ENCODE assay signal across 8 cellular contexts in the genomic region with DNA sequence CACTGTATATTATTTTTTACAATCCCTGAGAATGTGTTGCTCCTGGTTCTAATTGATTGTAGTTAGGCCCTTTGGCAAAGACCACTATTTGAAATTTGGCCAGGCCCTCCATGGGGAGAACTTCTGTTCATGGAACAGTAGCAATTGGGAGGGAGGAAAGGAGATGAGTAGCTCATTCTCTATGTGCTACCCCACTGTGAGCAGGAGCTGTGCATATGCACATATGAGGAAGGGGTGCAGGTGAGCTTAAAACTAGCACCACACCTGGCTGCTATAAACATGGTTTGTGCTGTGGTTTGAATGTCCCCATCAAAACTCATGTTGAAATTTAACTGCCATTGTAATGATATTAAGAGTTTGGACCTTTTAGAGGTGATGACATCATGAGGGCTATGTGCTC.
"Had no signal": no experiment of that assay in that cellular context is flagged by ENCODE, and none has a peak within 500 bp of the region (broad histone marks: within the 10 kb centered on the region; RNA-seq: fewer than 3 reads in every experiment).

No MANE protein-coding gene starts in this region.

- H3K4me3 Mint-ChIP-seq: HFFc6 had no signal

- DNase-seq: GM23248, H7, HFFc6, IMR-90 had no signal

- ATAC-seq: HCT116, K562 had no signal

- FAIRE-seq: K562 had no signal

- H3K4me3 ChIP-seq: GM23248, HAP-1, K562 had no signal

- H3K4me1 ChIP-seq: HAP-1 had no signal

- H3K27ac Mint-ChIP-seq: HFFc6 had no signal

- H3K9me3 ChIP-seq: HAP-1 had no signal

- H3K9ac ChIP-seq: GM23248 had no signal

- H3K36me3 ChIP-seq: HAP-1 had no signal

- H3K27ac ChIP-seq: GM23248, HL-60 had no signal

- H2AFZ ChIP-seq: GM23248 had no signal
